1 cellular context compared by ENCODE assay signal in the genomic region with DNA sequence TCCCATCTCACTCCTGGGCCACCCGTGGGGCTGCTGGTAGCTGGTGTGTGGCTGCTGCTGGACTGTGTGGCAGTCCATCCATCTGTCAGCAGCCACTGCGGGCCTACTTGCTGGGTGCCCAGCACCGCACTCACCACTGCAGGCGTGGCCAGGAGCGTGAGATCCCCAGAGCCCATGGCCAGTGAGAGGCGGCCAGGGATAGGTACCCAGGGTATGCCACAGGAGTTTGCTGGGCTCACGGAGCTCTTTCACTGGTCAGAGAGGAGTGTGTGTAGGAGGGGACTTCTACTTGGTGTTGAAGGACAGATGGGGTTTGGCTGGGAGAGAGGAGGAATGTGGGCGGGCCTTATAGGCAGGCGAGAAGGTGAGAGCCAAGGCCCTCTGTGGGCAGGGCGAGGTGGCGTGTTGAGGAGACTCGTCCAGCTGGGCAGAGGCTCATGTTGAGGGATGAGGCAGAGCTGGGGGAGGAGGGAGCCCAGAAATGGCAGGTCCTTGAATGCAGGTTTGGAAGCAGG.
TF ChIP-seq lines count a peak whose summit lies in the region.

No MANE protein-coding gene starts in this region.

TF ChIP-seq in HCT116, 20 proteins besides CTCF, POLR2A, EP300 and RAD21:
- no peak for TF ChIP-seq SIN3A (IDR thresholded peaks at IDR 0.05; ENCODE audit: low read depth)
- no peak for TF ChIP-seq CBX3 (IDR thresholded peaks at IDR 0.05; ENCODE audit: low read depth)
- TF ChIP-seq, protein P1, sequence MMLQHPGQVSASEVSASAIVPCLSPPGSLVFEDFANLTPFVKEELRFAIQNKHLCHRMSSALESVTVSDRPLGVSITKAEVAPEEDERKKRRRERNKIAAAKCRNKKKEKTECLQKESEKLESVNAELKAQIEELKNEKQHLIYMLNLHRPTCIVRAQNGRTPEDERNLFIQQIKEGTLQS (IDR thresholded peaks at IDR 0.05), result no peak
- no peak for TF ChIP-seq YY1 (IDR thresholded peaks at IDR 0.05; ENCODE audit: extremely low read depth, insufficient replicate concordance, low read depth, low read length)
- TF ChIP-seq, protein P2, sequence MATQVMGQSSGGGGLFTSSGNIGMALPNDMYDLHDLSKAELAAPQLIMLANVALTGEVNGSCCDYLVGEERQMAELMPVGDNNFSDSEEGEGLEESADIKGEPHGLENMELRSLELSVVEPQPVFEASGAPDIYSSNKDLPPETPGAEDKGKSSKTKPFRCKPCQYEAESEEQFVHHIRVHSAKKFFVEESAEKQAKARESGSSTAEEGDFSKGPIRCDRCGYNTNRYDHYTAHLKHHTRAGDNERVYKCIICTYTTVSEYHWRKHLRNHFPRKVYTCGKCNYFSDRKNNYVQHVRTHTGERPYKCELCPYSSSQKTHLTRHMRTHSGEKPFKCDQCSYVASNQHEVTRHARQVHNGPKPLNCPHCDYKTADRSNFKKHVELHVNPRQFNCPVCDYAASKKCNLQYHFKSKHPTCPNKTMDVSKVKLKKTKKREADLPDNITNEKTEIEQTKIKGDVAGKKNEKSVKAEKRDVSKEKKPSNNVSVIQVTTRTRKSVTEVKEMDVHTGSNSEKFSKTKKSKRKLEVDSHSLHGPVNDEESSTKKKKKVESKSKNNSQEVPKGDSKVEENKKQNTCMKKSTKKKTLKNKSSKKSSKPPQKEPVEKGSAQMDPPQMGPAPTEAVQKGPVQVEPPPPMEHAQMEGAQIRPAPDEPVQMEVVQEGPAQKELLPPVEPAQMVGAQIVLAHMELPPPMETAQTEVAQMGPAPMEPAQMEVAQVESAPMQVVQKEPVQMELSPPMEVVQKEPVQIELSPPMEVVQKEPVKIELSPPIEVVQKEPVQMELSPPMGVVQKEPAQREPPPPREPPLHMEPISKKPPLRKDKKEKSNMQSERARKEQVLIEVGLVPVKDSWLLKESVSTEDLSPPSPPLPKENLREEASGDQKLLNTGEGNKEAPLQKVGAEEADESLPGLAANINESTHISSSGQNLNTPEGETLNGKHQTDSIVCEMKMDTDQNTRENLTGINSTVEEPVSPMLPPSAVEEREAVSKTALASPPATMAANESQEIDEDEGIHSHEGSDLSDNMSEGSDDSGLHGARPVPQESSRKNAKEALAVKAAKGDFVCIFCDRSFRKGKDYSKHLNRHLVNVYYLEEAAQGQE (IDR thresholded peaks at IDR 0.05; ENCODE audit: low read depth), result no peak
- TF ChIP-seq EZH2phosphoT487 (IDR thresholded peaks at IDR 0.05; ENCODE audit: borderline replicate concordance), result no peak
- no peak for TF ChIP-seq FOSL1 (IDR thresholded peaks at IDR 0.05; ENCODE audit: low read depth)
- TF ChIP-seq JUND (IDR thresholded peaks at IDR 0.05), result no peak
- TF ChIP-seq ELF1 (IDR thresholded peaks at IDR 0.05; ENCODE audit: borderline replicate concordance, low read depth), result no peak
- no peak for TF ChIP-seq SP1 (IDR thresholded peaks at IDR 0.05; ENCODE audit: low read depth)
- no peak for TF ChIP-seq POLR2AphosphoS5 (IDR thresholded peaks at IDR 0.05; ENCODE audit: low read depth, low read length)
- no peak for TF ChIP-seq ZNF274 (IDR thresholded peaks at IDR 0.05; ENCODE audit: low read depth, low read length)
- TF ChIP-seq EGR1 (IDR thresholded peaks at IDR 0.05; ENCODE audit: low read depth), result no peak
- no peak for TF ChIP-seq CEBPB (IDR thresholded peaks at IDR 0.05; ENCODE audit: low read depth)
- TF ChIP-seq, protein P3, sequence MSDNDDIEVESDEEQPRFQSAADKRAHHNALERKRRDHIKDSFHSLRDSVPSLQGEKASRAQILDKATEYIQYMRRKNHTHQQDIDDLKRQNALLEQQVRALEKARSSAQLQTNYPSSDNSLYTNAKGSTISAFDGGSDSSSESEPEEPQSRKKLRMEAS (IDR thresholded peaks at IDR 0.05), result no peak
- no peak for TF ChIP-seq EZH2 (IDR thresholded peaks at IDR 0.05)
- TF ChIP-seq, protein P4, sequence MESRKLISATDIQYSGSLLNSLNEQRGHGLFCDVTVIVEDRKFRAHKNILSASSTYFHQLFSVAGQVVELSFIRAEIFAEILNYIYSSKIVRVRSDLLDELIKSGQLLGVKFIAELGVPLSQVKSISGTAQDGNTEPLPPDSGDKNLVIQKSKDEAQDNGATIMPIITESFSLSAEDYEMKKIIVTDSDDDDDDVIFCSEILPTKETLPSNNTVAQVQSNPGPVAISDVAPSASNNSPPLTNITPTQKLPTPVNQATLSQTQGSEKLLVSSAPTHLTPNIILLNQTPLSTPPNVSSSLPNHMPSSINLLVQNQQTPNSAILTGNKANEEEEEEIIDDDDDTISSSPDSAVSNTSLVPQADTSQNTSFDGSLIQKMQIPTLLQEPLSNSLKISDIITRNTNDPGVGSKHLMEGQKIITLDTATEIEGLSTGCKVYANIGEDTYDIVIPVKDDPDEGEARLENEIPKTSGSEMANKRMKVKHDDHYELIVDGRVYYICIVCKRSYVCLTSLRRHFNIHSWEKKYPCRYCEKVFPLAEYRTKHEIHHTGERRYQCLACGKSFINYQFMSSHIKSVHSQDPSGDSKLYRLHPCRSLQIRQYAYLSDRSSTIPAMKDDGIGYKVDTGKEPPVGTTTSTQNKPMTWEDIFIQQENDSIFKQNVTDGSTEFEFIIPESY (IDR thresholded peaks at IDR 0.05; ENCODE audit: extremely low read depth, insufficient replicate concordance, low read length), result no peak
- TF ChIP-seq TCF7L2 (IDR thresholded peaks at IDR 0.05; ENCODE audit: borderline replicate concordance, extremely low read depth, insufficient read depth, insufficient read length), result no peak
- no peak for TF ChIP-seq ZFX (IDR thresholded peaks at IDR 0.05)
- no peak for TF ChIP-seq SRF (IDR thresholded peaks at IDR 0.05; ENCODE audit: low read depth)
